16 cellular contexts compared by ENCODE assay signal in genomic region chr15:79406191-79406590, GRCh38. TPM values are rescaled to one million over a fixed set of nuclear protein-coding genes. Genes with fewer than 3 reads are reported as not detected.
A peak's percentile ranks its signal among the peaks of the same experiment; 100 is the strongest.
DNase-seq lines count a peak whose midpoint lies in the region; ATAC-seq and TF ChIP-seq lines count a peak whose summit lies in the region.
"Had no signal": no experiment of that assay in that cellular context is flagged by ENCODE, and none has a peak within 500 bp of the region (broad histone marks: within the 10 kb centered on the region; RNA-seq: fewer than 3 reads in every experiment).

No MANE protein-coding gene starts in this region.

- TF ChIP-seq POLR2A in esophagus muscularis mucosa (IDR thresholded peaks at IDR 0.05; ENCODE audit: low read depth) (no peak), GM18505 (IDR thresholded peaks at IDR 0.05; ENCODE audit: borderline replicate concordance, extremely low read depth, insufficient read depth, insufficient read length) (no peak)

- H3K27ac ChIP-seq in esophagus muscularis mucosa (replicated peaks in 1 of 4), result no peak overlapping the region
- H3K27ac ChIP-seq: BLaER1 had no signal

- no peak overlapping the region for H3K4me3 ChIP-seq in esophagus muscularis mucosa
- H3K4me3 ChIP-seq: BLaER1, HAP-1 had no signal

- no peak for TF ChIP-seq EP300 in esophagus muscularis mucosa (IDR thresholded peaks at IDR 0.05)

- intact Hi-C loops in esophagus muscularis mucosa (cut with DNase I), result no loop called here

- H3K27me3 ChIP-seq in esophagus muscularis mucosa, result no peaks in the 10 kb centered on the region
- H3K27me3 ChIP-seq: BLaER1 had no signal

- H3K36me3 ChIP-seq in esophagus muscularis mucosa, result no peaks in the 10 kb centered on the region
- H3K36me3 ChIP-seq: BLaER1, HAP-1 had no signal

- ATAC-seq in GM21526 (IDR thresholded peaks at IDR 0.05; ENCODE audit: low FRiP score, unreplicated experiment), result no peak
- ATAC-seq in GM18505 (IDR thresholded peaks at IDR 0.05; ENCODE audit: unreplicated experiment), result no peak

- WGBS in esophagus muscularis mucosa, result 69% methylated on average over 3 of the region's 3 CpGs

- no peak for TF ChIP-seq CTCF in esophagus muscularis mucosa (IDR thresholded peaks at IDR 0.05)

- DNase-seq in NCI-H146 (lab: John Stamatoyannopoulos, UW) (peak; percentile 39), NCI-H146 treated with DMSO at 0.1 percent for 48 hours (lab: John Stamatoyannopoulos, UW; ENCODE audit: unreplicated experiment) (no peak), NCI-H69 (lab: John Stamatoyannopoulos, UW) (peak; percentile 59), esophagus muscularis mucosa (ENCODE audit: extremely low spot score) (peak; percentile 37), retina (peak; percentile 58), DMS114 treated with DMSO at 0.1 percent for 48 hours (lab: John Stamatoyannopoulos, UW; ENCODE audit: unreplicated experiment) (no peak)
- DNase-seq: 8988T; Calu3; CD4-positive, alpha-beta memory T cell; DMS153; DMS79; GDM1 had no signal

- H3K9me3 ChIP-seq in esophagus muscularis mucosa, result no peaks in the 10 kb centered on the region
- H3K9me3 ChIP-seq: BLaER1, HAP-1 had no signal

- peaks cover 0 to 12% (median 0%) of the 10 kb centered on the region in 4 donors for H3K4me1 ChIP-seq in esophagus muscularis mucosa

RNA-seq across cellular contexts. Expression of gene MINAR1, which starts 25.9 kb away (rescaled TPM):
- under 1 TPM; 0.13 to 0.75 (median 0.46) TPM for total RNA-seq in esophagus muscularis mucosa

Comparison
In these comparisons a context has a peak if more than half of its experiments do, and no peak if none do; other contexts are left out.
1. DNase-seq: peak in NCI-H146 (single experiment), NCI-H69 (single experiment), esophagus muscularis mucosa (single experiment) and retina (single experiment); none in NCI-H146 treated with DMSO at 0.1 percent for 48 hours (single experiment) and DMS114 treated with DMSO at 0.1 percent for 48 hours (single experiment).